ENCODE assay signal across 1 cellular context in genomic region chr2:96856776-96857673, GRCh38.
A peak's percentile ranks its signal among the peaks of the same experiment; 100 is the strongest.
TF ChIP-seq lines count a peak whose summit lies in the region.

No MANE protein-coding gene starts in this region.

TF ChIP-seq in HepG2, 621 proteins besides CTCF, POLR2A, EP300 and RAD21 (continued from another document and continues in another):
- no peak for TF ChIP-seq REPIN1 (CRISPR knock-in tag; IDR thresholded peaks at IDR 0.05; ENCODE audit: borderline replicate concordance, low read depth)
- TF ChIP-seq ZNF34 (CRISPR knock-in tag; IDR thresholded peaks at IDR 0.05; ENCODE audit: borderline replicate concordance): no peak; the same call in 1 of the 2 replicates
- TF ChIP-seq ZBTB33 (CRISPR knock-in tag; IDR thresholded peaks at IDR 0.05): no peak
- TF ChIP-seq ZNF350 (CRISPR knock-in tag; IDR thresholded peaks at IDR 0.05; ENCODE audit: borderline replicate concordance, low read depth): no peak; the same call in 1 of the 2 replicates
- no peak for TF ChIP-seq ZNF800 (CRISPR knock-in tag; IDR thresholded peaks at IDR 0.05)
- TF ChIP-seq DDIT3 (CRISPR knock-in tag; IDR thresholded peaks at IDR 0.05): no peak
- 0 out of 2 replicates have a peak, but pooled peaks have one; percentile 32 for TF ChIP-seq NFE2 (CRISPR knock-in tag; IDR thresholded peaks at IDR 0.05)
- no peak for TF ChIP-seq CCAR2 (optimal IDR thresholded peaks at IDR 0.05; ENCODE audit: low read depth, low read length)
- no peak for TF ChIP-seq LCORL (IDR thresholded peaks at IDR 0.05)
- TF ChIP-seq LCORL (CRISPR knock-in tag; IDR thresholded peaks at IDR 0.05): no peak
- no peak for TF ChIP-seq ZNF362 (CRISPR knock-in tag; IDR thresholded peaks at IDR 0.05; ENCODE audit: borderline replicate concordance)
- TF ChIP-seq JUNB (CRISPR knock-in tag; IDR thresholded peaks at IDR 0.05; ENCODE audit: borderline replicate concordance): no peak
- no peak for TF ChIP-seq ZNF451 (CRISPR knock-in tag; IDR thresholded peaks at IDR 0.05)
- no peak for TF ChIP-seq ZKSCAN1 (IDR thresholded peaks at IDR 0.05; ENCODE audit: low read length)
- no peak for TF ChIP-seq AKNA (CRISPR knock-in tag; IDR thresholded peaks at IDR 0.05; ENCODE audit: borderline replicate concordance)
- peak; percentile 9; the same call in 1 of the 2 replicates for TF ChIP-seq CEBPG (CRISPR knock-in tag; IDR thresholded peaks at IDR 0.05)
- no peak for TF ChIP-seq ZNF552 (CRISPR knock-in tag; IDR thresholded peaks at IDR 0.05; ENCODE audit: borderline replicate concordance)
- no peak for TF ChIP-seq KLF13 (CRISPR knock-in tag; IDR thresholded peaks at IDR 0.05)
- TF ChIP-seq ZNF878 (CRISPR knock-in tag; IDR thresholded peaks at IDR 0.05): no peak
- TF ChIP-seq TEF (CRISPR knock-in tag; IDR thresholded peaks at IDR 0.05): no peak
- no peak for TF ChIP-seq NR2C2 (CRISPR knock-in tag; IDR thresholded peaks at IDR 0.05; ENCODE audit: borderline replicate concordance)
- no peak for TF ChIP-seq RNF2 (conservative IDR thresholded peaks at IDR 0.05; ENCODE audit: low read depth)
- peak; percentile 13 for TF ChIP-seq JARID2 (CRISPR knock-in tag; IDR thresholded peaks at IDR 0.05; ENCODE audit: insufficient replicate concordance)
- TF ChIP-seq ZNF652 (CRISPR knock-in tag; IDR thresholded peaks at IDR 0.05; ENCODE audit: borderline replicate concordance, low read depth): no peak
- no peak for TF ChIP-seq ZNF609 (CRISPR knock-in tag; IDR thresholded peaks at IDR 0.05; ENCODE audit: borderline replicate concordance)
- no peak for TF ChIP-seq ZNF281 (CRISPR knock-in tag; IDR thresholded peaks at IDR 0.05; ENCODE audit: borderline replicate concordance)
- TF ChIP-seq NCOR1 (IDR thresholded peaks at IDR 0.05; ENCODE audit: borderline replicate concordance, low read length): no peak
- no peak for TF ChIP-seq MYC (CRISPR knock-in tag; IDR thresholded peaks at IDR 0.05; ENCODE audit: borderline replicate concordance)
- TF ChIP-seq MNT (IDR thresholded peaks at IDR 0.05): no peak
- no peak for TF ChIP-seq ZNF367 (CRISPR knock-in tag; IDR thresholded peaks at IDR 0.05; ENCODE audit: borderline replicate concordance)
- no peak for TF ChIP-seq TP53 (CRISPR knock-in tag; conservative IDR thresholded peaks at IDR 0.05)
- 0 out of 2 replicates have a peak, but pooled peaks have one; percentile 12 for TF ChIP-seq RARG (CRISPR knock-in tag; IDR thresholded peaks at IDR 0.05; ENCODE audit: low read depth)
- no peak for TF ChIP-seq HBP1 (CRISPR knock-in tag; IDR thresholded peaks at IDR 0.05; ENCODE audit: low read depth)
- no peak for TF ChIP-seq SAFB2 (CRISPR knock-in tag; IDR thresholded peaks at IDR 0.05; ENCODE audit: borderline replicate concordance, low read depth)
- TF ChIP-seq GATA4 (IDR thresholded peaks at IDR 0.05; ENCODE audit: borderline replicate concordance, low read depth): no peak
- no peak for TF ChIP-seq NBN (conservative IDR thresholded peaks at IDR 0.05)
- no peak for TF ChIP-seq MBD4 (IDR thresholded peaks at IDR 0.05; ENCODE audit: borderline replicate concordance, low read length)
